In the genomic region with DNA sequence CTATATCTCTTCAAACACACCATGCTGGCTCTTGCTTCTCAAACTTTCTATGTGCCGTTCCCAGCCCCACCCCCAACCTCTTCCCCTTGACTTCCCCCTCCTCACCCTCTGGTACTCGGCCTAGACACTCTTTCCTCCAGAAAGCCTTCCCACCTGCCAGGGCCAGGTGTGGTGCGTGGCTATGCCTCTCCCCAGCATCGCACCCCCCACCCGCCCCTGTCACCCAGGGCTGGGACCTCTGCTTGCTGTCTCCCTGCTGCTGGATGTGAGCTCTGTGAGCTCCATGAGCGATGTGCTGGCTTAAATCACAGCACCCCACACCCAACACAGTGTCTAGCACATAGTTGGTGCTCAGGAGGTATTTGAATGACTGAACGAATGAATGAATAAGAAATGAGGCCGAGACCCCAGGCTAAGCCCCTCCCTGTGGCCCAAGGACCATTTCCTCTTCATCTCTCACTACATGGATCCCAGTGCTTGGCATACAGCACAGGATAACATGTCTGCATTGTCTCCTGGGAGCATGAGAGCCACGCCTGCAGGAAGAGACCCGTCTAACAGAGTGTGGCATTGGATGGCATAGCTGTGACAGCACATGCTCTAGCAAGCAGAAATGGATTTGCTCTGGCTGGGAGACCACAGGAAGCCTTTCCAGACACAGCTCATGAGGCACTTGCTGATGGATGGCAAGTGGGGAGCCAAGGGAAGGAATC, we compare ENCODE assay signal across 1 cellular context.
TF ChIP-seq lines count a peak whose summit lies in the region.

No MANE protein-coding gene starts in this region.

TF ChIP-seq in HEK293, 187 proteins besides CTCF, POLR2A, EP300 and RAD21 (continued from another document):
- TF ChIP-seq ZBTB10 (tag by site-specific recombination; IDR thresholded peaks at IDR 0.05) (no peak), ZNF677 (tag by site-specific recombination; IDR thresholded peaks at IDR 0.05) (no peak)
